ENCODE assay signal across 3 cellular contexts in genomic region chr1:44532567-44532944, GRCh38.
TF ChIP-seq lines count a peak whose summit lies in the region.

No MANE protein-coding gene starts in this region.

TF ChIP-seq in HepG2, 621 proteins besides CTCF, POLR2A, EP300 and RAD21:
- TF ChIP-seq, protein P1, sequence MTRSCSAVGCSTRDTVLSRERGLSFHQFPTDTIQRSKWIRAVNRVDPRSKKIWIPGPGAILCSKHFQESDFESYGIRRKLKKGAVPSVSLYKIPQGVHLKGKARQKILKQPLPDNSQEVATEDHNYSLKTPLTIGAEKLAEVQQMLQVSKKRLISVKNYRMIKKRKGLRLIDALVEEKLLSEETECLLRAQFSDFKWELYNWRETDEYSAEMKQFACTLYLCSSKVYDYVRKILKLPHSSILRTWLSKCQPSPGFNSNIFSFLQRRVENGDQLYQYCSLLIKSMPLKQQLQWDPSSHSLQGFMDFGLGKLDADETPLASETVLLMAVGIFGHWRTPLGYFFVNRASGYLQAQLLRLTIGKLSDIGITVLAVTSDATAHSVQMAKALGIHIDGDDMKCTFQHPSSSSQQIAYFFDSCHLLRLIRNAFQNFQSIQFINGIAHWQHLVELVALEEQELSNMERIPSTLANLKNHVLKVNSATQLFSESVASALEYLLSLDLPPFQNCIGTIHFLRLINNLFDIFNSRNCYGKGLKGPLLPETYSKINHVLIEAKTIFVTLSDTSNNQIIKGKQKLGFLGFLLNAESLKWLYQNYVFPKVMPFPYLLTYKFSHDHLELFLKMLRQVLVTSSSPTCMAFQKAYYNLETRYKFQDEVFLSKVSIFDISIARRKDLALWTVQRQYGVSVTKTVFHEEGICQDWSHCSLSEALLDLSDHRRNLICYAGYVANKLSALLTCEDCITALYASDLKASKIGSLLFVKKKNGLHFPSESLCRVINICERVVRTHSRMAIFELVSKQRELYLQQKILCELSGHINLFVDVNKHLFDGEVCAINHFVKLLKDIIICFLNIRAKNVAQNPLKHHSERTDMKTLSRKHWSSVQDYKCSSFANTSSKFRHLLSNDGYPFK (CRISPR knock-in tag; IDR thresholded peaks at IDR 0.05; ENCODE audit: borderline replicate concordance), result no peak
- TF ChIP-seq DPF2 (CRISPR knock-in tag; IDR thresholded peaks at IDR 0.05; ENCODE audit: borderline replicate concordance, low read depth) (no peak), ZNF296 (CRISPR knock-in tag; conservative IDR thresholded peaks at IDR 0.05) (no peak), SIX4 (CRISPR knock-in tag; IDR thresholded peaks at IDR 0.05) (no peak), FOSL2 (CRISPR knock-in tag; IDR thresholded peaks at IDR 0.05) (no peak), ZBTB1 (CRISPR knock-in tag; IDR thresholded peaks at IDR 0.05; ENCODE audit: borderline replicate concordance) (no peak), CCAR2 (optimal IDR thresholded peaks at IDR 0.05; ENCODE audit: low read depth, low read length) (no peak), ZNF530 (CRISPR knock-in tag; IDR thresholded peaks at IDR 0.05; ENCODE audit: low read depth) (no peak), MAFG (CRISPR knock-in tag; IDR thresholded peaks at IDR 0.05) (no peak)
- TF ChIP-seq, protein P2, sequence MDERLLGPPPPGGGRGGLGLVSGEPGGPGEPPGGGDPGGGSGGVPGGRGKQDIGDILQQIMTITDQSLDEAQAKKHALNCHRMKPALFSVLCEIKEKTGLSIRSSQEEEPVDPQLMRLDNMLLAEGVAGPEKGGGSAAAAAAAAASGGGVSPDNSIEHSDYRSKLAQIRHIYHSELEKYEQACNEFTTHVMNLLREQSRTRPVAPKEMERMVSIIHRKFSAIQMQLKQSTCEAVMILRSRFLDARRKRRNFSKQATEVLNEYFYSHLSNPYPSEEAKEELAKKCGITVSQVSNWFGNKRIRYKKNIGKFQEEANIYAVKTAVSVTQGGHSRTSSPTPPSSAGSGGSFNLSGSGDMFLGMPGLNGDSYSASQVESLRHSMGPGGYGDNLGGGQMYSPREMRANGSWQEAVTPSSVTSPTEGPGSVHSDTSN (CRISPR knock-in tag; IDR thresholded peaks at IDR 0.05), result no peak

TF ChIP-seq in GM12878, 131 proteins besides CTCF, POLR2A, EP300 and RAD21 (continued from another document and continues in another):
- TF ChIP-seq PBX3 (IDR thresholded peaks at IDR 0.05; ENCODE audit: insufficient replicate concordance, low read depth, low read length) (no peak), TAF1 (IDR thresholded peaks at IDR 0.05; ENCODE audit: borderline replicate concordance, low read depth, low read length) (no peak), NKRF (conservative IDR thresholded peaks at IDR 0.05) (no peak), ZBTB40 (IDR thresholded peaks at IDR 0.05; ENCODE audit: borderline replicate concordance) (no peak), GATAD2B (conservative IDR thresholded peaks at IDR 0.05; ENCODE audit: low read depth) (no peak), SIN3A (IDR thresholded peaks at IDR 0.05; ENCODE audit: low read depth, low read length) (no peak), MEF2B (IDR thresholded peaks at IDR 0.05; ENCODE audit: partially characterized antibody, poor library complexity, severe bottlenecking) (no peak), PML (IDR thresholded peaks at IDR 0.05; ENCODE audit: low read length) (no peak), CHD4 (IDR thresholded peaks at IDR 0.05) (no peak)
- TF ChIP-seq, protein P3, sequence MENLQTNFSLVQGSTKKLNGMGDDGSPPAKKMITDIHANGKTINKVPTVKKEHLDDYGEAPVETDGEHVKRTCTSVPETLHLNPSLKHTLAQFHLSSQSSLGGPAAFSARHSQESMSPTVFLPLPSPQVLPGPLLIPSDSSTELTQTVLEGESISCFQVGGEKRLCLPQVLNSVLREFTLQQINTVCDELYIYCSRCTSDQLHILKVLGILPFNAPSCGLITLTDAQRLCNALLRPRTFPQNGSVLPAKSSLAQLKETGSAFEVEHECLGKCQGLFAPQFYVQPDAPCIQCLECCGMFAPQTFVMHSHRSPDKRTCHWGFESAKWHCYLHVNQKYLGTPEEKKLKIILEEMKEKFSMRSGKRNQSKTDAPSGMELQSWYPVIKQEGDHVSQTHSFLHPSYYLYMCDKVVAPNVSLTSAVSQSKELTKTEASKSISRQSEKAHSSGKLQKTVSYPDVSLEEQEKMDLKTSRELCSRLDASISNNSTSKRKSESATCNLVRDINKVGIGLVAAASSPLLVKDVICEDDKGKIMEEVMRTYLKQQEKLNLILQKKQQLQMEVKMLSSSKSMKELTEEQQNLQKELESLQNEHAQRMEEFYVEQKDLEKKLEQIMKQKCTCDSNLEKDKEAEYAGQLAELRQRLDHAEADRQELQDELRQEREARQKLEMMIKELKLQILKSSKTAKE (IDR thresholded peaks at IDR 0.05; ENCODE audit: low read depth, poor library complexity, severe bottlenecking), result no peak

TF ChIP-seq in SK-N-SH treated with all-trans-retinoic acid at 6 μM for 48 hours, 23 proteins besides CTCF, POLR2A, EP300 and RAD21 (continued from another document):
- TF ChIP-seq, protein P4, sequence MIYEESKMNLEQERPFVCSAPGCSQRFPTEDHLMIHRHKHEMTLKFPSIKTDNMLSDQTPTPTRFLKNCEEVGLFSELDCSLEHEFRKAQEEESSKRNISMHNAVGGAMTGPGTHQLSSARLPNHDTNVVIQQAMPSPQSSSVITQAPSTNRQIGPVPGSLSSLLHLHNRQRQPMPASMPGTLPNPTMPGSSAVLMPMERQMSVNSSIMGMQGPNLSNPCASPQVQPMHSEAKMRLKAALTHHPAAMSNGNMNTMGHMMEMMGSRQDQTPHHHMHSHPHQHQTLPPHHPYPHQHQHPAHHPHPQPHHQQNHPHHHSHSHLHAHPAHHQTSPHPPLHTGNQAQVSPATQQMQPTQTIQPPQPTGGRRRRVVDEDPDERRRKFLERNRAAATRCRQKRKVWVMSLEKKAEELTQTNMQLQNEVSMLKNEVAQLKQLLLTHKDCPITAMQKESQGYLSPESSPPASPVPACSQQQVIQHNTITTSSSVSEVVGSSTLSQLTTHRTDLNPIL (CRISPR knock-in tag; IDR thresholded peaks at IDR 0.05; ENCODE audit: low read depth), result no peak
- no peak for TF ChIP-seq SNAI2 (CRISPR knock-in tag; IDR thresholded peaks at IDR 0.05)
- TF ChIP-seq TOX (CRISPR knock-in tag; IDR thresholded peaks at IDR 0.05; ENCODE audit: borderline replicate concordance), result no peak
- no peak for TF ChIP-seq ISL1 (CRISPR knock-in tag; IDR thresholded peaks at IDR 0.05)
- no peak for TF ChIP-seq ESRRG (CRISPR knock-in tag; IDR thresholded peaks at IDR 0.05)
- TF ChIP-seq, protein P5, sequence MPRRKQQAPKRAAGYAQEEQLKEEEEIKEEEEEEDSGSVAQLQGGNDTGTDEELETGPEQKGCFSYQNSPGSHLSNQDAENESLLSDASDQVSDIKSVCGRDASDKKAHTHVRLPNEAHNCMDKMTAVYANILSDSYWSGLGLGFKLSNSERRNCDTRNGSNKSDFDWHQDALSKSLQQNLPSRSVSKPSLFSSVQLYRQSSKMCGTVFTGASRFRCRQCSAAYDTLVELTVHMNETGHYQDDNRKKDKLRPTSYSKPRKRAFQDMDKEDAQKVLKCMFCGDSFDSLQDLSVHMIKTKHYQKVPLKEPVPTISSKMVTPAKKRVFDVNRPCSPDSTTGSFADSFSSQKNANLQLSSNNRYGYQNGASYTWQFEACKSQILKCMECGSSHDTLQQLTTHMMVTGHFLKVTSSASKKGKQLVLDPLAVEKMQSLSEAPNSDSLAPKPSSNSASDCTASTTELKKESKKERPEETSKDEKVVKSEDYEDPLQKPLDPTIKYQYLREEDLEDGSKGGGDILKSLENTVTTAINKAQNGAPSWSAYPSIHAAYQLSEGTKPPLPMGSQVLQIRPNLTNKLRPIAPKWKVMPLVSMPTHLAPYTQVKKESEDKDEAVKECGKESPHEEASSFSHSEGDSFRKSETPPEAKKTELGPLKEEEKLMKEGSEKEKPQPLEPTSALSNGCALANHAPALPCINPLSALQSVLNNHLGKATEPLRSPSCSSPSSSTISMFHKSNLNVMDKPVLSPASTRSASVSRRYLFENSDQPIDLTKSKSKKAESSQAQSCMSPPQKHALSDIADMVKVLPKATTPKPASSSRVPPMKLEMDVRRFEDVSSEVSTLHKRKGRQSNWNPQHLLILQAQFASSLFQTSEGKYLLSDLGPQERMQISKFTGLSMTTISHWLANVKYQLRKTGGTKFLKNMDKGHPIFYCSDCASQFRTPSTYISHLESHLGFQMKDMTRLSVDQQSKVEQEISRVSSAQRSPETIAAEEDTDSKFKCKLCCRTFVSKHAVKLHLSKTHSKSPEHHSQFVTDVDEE (CRISPR knock-in tag; IDR thresholded peaks at IDR 0.05), result no peak
- TF ChIP-seq, protein P6, sequence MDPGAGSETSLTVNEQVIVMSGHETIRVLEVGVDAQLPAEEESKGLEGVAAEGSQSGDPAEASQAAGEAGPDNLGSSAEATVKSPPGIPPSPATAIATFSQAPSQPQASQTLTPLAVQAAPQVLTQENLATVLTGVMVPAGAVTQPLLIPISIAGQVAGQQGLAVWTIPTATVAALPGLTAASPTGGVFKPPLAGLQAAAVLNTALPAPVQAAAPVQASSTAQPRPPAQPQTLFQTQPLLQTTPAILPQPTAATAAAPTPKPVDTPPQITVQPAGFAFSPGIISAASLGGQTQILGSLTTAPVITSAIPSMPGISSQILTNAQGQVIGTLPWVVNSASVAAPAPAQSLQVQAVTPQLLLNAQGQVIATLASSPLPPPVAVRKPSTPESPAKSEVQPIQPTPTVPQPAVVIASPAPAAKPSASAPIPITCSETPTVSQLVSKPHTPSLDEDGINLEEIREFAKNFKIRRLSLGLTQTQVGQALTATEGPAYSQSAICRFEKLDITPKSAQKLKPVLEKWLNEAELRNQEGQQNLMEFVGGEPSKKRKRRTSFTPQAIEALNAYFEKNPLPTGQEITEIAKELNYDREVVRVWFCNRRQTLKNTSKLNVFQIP (CRISPR knock-in tag; IDR thresholded peaks at IDR 0.05; ENCODE audit: borderline replicate concordance, low read depth), result no peak
- no peak for TF ChIP-seq ARNTL (CRISPR knock-in tag; IDR thresholded peaks at IDR 0.05; ENCODE audit: borderline replicate concordance, low read depth)
- TF ChIP-seq ZNF8 (CRISPR knock-in tag; IDR thresholded peaks at IDR 0.05), result no peak
- TF ChIP-seq, protein P7, sequence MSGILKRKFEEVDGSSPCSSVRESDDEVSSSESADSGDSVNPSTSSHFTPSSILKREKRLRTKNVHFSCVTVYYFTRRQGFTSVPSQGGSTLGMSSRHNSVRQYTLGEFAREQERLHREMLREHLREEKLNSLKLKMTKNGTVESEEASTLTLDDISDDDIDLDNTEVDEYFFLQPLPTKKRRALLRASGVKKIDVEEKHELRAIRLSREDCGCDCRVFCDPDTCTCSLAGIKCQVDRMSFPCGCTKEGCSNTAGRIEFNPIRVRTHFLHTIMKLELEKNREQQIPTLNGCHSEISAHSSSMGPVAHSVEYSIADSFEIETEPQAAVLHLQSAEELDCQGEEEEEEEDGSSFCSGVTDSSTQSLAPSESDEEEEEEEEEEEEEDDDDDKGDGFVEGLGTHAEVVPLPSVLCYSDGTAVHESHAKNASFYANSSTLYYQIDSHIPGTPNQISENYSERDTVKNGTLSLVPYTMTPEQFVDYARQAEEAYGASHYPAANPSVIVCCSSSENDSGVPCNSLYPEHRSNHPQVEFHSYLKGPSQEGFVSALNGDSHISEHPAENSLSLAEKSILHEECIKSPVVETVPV (CRISPR knock-in tag; IDR thresholded peaks at IDR 0.05), result no peak
